In the genomic region with DNA sequence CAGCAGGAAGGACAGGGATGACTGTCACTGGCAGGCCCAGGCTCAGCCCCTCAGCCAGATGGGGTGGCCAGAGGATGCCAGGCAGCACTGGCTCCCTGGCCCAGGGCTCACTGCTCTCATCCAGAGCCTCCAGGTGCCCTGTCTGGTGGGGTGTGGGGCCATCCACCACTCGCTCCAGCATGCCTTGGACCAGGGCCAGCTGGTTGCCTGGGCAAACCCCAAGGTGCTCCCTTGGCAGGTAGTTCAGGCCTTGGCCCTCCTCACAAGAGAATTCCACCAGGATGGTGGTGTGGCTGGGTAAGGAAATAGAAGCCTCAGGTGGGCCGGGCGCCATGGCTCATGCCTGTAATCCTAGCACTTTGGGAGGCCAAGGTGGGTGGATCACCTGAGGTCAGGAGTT, we compare ENCODE assay signal across 32 cellular contexts.
"Had no signal": no experiment of that assay in that cellular context is flagged by ENCODE, and none has a peak within 500 bp of the region (broad histone marks: within the 10 kb centered on the region; RNA-seq: fewer than 3 reads in every experiment).

No MANE protein-coding gene starts in this region.

- H3K4me1 ChIP-seq: ascending aorta, breast epithelium, esophagus muscularis mucosa, foreskin keratinocyte, gastrocnemius medialis, heart right ventricle had no signal

- H3K36me3 Mint-ChIP-seq: activated naive CD8-positive, alpha-beta T cell; brain; WTC11 had no signal

- H3K9me3 ChIP-seq: ascending aorta, breast epithelium, esophagus muscularis mucosa, gastrocnemius medialis, heart right ventricle had no signal

- H3K4me3 ChIP-seq: ascending aorta, breast epithelium, cardiac muscle cell, coronary artery, dorsolateral prefrontal cortex, esophagus muscularis mucosa, gastrocnemius medialis, heart right ventricle had no signal

- H3K27me3 ChIP-seq: ascending aorta, breast epithelium, cardiac muscle cell, dorsolateral prefrontal cortex, esophagus muscularis mucosa, foreskin keratinocyte, gastrocnemius medialis, heart right ventricle had no signal

- H3K27ac ChIP-seq: ascending aorta, breast epithelium, cardiac muscle cell, coronary artery, dorsolateral prefrontal cortex, esophagus muscularis mucosa, foreskin keratinocyte, gastrocnemius medialis, heart right ventricle, VCaP had no signal

- H3K36me3 ChIP-seq: ascending aorta, breast epithelium, cardiac muscle cell, esophagus muscularis mucosa, gastrocnemius medialis, heart right ventricle had no signal

- H3K4me3 Mint-ChIP-seq: activated CD4-positive, alpha-beta memory T cell treated with anti-CD3 and anti-CD28 coated beads, Interleukin-2, amount 10 ng/mL, durations not matched to agents 7 days and 5 days; activated CD4-positive, alpha-beta T cell treated with anti-CD3 and anti-CD28 coated beads, Interleukin-2, amount 10 ng/mL, durations not matched to agents 7 days and 5 days; activated naive CD8-positive, alpha-beta T cell; activated T-cell treated with anti-CD3 and anti-CD28 coated beads, Interleukin-2, amount 50 U/mL, for 24 hours; activated T-helper 17 cell treated with anti-CD3 and anti-CD28 coated beads, Interleukin-2, amount 50 U/mL, for 72 hours; brain; dendritic cell treated with granulocyte-macrophage colony-stimulating factor and Interleukin-4, amounts not matched to agents 40 ng/mL and 50 ng/mL, for 4 days; endodermal cell; WTC11 had no signal

- DNase-seq: activated CD4-positive, alpha-beta memory T cell treated with anti-CD3 and anti-CD28 coated beads, Interleukin-2, amount 10 ng/mL, durations not matched to agents 7 days and 5 days; activated CD4-positive, alpha-beta T cell treated with anti-CD3 and anti-CD28 coated beads for 1 hour; activated CD4-positive, alpha-beta T cell treated with anti-CD3 and anti-CD28 coated beads for 4 hours; activated CD4-positive, alpha-beta T cell treated with anti-CD3 and anti-CD28 coated beads, Interleukin-2, amount 10 ng/mL, durations not matched to agents 7 days and 5 days; activated CD4-positive, alpha-beta T cell treated with anti-CD3 and anti-CD28 coated beads, Interleukin-2, amount 50 U/mL, for 4 hours; activated CD8-positive, alpha-beta memory T cell treated with anti-CD3 and anti-CD28 coated beads, Interleukin-2, amount 50 U/mL, for 48 hours; activated effector memory CD4-positive, alpha-beta T cell treated with Interleukin-2 at 50 U/mL for 16 hours; activated gamma-delta T cell treated with Interleukin-2 at 50 U/mL for 16 hours; activated naive CD4-positive, alpha-beta T cell treated with anti-CD3 and anti-CD28 coated beads, Interleukin-2, amount 50 U/mL, for 16 hours; activated naive CD4-positive, alpha-beta T cell treated with Interleukin-2 at 50 U/mL for 16 hours; activated T-cell treated with anti-CD3 and anti-CD28 coated beads for 4 hours; activated T-cell treated with anti-CD3 and anti-CD28 coated beads, Interleukin-2, amount 50 U/mL, for 24 hours; central memory CD4-positive, alpha-beta T cell; cerebellar nuclear complex; effector memory CD4-positive, alpha-beta T cell; endodermal cell; foreskin keratinocyte; gastrocnemius medialis; heart right ventricle; T-helper 2 cell had no signal

- H3K9me3 Mint-ChIP-seq: activated CD4-positive, alpha-beta memory T cell treated with anti-CD3 and anti-CD28 coated beads, Interleukin-2, amount 10 ng/mL, durations not matched to agents 7 days and 5 days; activated CD4-positive, alpha-beta T cell treated with anti-CD3 and anti-CD28 coated beads, Interleukin-2, amount 10 ng/mL, durations not matched to agents 7 days and 5 days; activated T-cell treated with anti-CD3 and anti-CD28 coated beads, Interleukin-2, amount 50 U/mL, for 24 hours; activated T-helper 17 cell treated with anti-CD3 and anti-CD28 coated beads, Interleukin-2, amount 50 U/mL, for 72 hours; brain; dendritic cell treated with granulocyte-macrophage colony-stimulating factor and Interleukin-4, amounts not matched to agents 40 ng/mL and 50 ng/mL, for 4 days; endodermal cell; WTC11 had no signal

- H3K27me3 Mint-ChIP-seq: activated CD4-positive, alpha-beta memory T cell treated with anti-CD3 and anti-CD28 coated beads, Interleukin-2, amount 10 ng/mL, durations not matched to agents 7 days and 5 days; activated CD4-positive, alpha-beta T cell treated with anti-CD3 and anti-CD28 coated beads, Interleukin-2, amount 10 ng/mL, durations not matched to agents 7 days and 5 days; activated T-cell treated with anti-CD3 and anti-CD28 coated beads, Interleukin-2, amount 50 U/mL, for 24 hours; activated T-helper 17 cell treated with anti-CD3 and anti-CD28 coated beads, Interleukin-2, amount 50 U/mL, for 72 hours had no signal

- H3K4me1 Mint-ChIP-seq: activated CD4-positive, alpha-beta memory T cell treated with anti-CD3 and anti-CD28 coated beads, Interleukin-2, amount 10 ng/mL, durations not matched to agents 7 days and 5 days; activated CD4-positive, alpha-beta T cell treated with anti-CD3 and anti-CD28 coated beads, Interleukin-2, amount 10 ng/mL, durations not matched to agents 7 days and 5 days; activated T-helper 17 cell treated with anti-CD3 and anti-CD28 coated beads, Interleukin-2, amount 50 U/mL, for 72 hours; brain; endodermal cell; WTC11 had no signal

- H3K27ac Mint-ChIP-seq: activated CD4-positive, alpha-beta memory T cell treated with anti-CD3 and anti-CD28 coated beads, Interleukin-2, amount 10 ng/mL, durations not matched to agents 7 days and 5 days; activated CD4-positive, alpha-beta T cell treated with anti-CD3 and anti-CD28 coated beads, Interleukin-2, amount 10 ng/mL, durations not matched to agents 7 days and 5 days; activated naive CD8-positive, alpha-beta T cell; activated T-cell treated with anti-CD3 and anti-CD28 coated beads, Interleukin-2, amount 50 U/mL, for 24 hours; activated T-helper 17 cell treated with anti-CD3 and anti-CD28 coated beads, Interleukin-2, amount 50 U/mL, for 72 hours; brain; dendritic cell treated with granulocyte-macrophage colony-stimulating factor and Interleukin-4, amounts not matched to agents 40 ng/mL and 50 ng/mL, for 4 days; endodermal cell; WTC11 had no signal

- ATAC-seq: activated T-helper 17 cell treated with anti-CD3 and anti-CD28 coated beads, Interleukin-2, amount 50 U/mL, for 72 hours; foreskin keratinocyte; gastrocnemius medialis; heart right ventricle; WTC11 had no signal
